ENCODE assay signal across 15 cellular contexts in the genomic region with DNA sequence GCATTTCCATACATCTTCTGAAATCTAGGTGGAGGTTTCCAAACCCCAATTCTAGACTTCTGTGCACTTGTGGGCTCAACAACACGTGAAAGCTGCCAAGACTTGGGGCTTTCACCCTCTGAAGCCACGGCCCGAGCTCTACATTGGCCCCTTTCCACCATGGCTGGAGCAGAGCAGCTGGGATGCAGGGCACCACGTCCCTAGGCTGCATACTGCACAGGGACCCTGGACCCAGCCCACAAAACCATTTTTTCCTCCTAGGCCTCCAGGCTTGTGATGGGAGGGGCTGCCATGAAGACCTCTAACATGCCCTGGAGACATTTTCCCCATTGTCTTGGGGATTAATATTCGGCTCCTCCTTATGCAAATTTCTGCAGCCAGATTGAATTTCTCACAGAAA. TPM values are rescaled to one million over a fixed set of nuclear protein-coding genes. Genes with fewer than 3 reads are reported as not detected.
"Had no signal": no experiment of that assay in that cellular context is flagged by ENCODE, and none has a peak within 500 bp of the region (broad histone marks: within the 10 kb centered on the region; RNA-seq: fewer than 3 reads in every experiment).

No MANE protein-coding gene starts in this region.

RNA-seq across cellular contexts. Expression of gene PLPPR5, which starts 32.1 kb away (rescaled TPM):
- total RNA-seq: activated naive CD4-positive, alpha-beta T cell treated with anti-CD3 and anti-CD28 coated beads for 36 hours; activated naive CD4-positive, alpha-beta T cell treated with anti-CD3 and anti-CD28 coated beads, Interleukin-2, amount 50 U/mL, for 72 hours; activated naive CD8-positive, alpha-beta T cell treated with anti-CD3 and anti-CD28 coated beads for 36 hours; activated naive CD8-positive, alpha-beta T cell treated with anti-CD3 and anti-CD28 coated beads, Interleukin-2, amount 10 ng/mL, durations not matched to agents 7 days and 5 days; activated T-cell treated with anti-CD3 and anti-CD28 coated beads, Interleukin-2, amount 50 U/mL, for 4 hours; activated T-cell treated with anti-CD3 and anti-CD28 coated beads, Interleukin-2, amount 50 U/mL, for 72 hours; activated T-helper 1 cell treated with anti-CD3 and anti-CD28 coated beads, Interleukin-12 subunit alpha, Interleukin-12 subunit beta, Interleukin-2, Interleukin-4 antibody, amounts not matched to agents 30 ng/mL and 10 ng/mL and 1 ng/mL, durations not matched to agents 14 hours and 24 hours and 36 hours; activated T-helper 17 cell treated with anti-CD3 and anti-CD28 coated beads, Interleukin-2, amount 50 U/mL, for 72 hours; activated T-helper 2 cell treated with anti-CD3 and anti-CD28 coated beads, Interferon-gamma antibody, Interleukin-2, Interleukin-4, amounts not matched to agents 10 μg/mL and 5 μg/mL and 100 μg/mL, durations not matched to agents 14 hours and 24 hours and 36 hours; aorta; ascending aorta; breast epithelium; bronchial epithelial cell; cardiac septum; chondrocyte had no signal
- polyA plus RNA-seq: aorta had no signal
